ENCODE assay signal across 18 cellular contexts in genomic region chr3:55609230-55610100, GRCh38.
DNase-seq lines count a peak whose midpoint lies in the region; ATAC-seq, FAIRE-seq and TF ChIP-seq lines count a peak whose summit lies in the region.
"Had no signal": no experiment of that assay in that cellular context is flagged by ENCODE, and none has a peak within 500 bp of the region (broad histone marks: within the 10 kb centered on the region; RNA-seq: fewer than 3 reads in every experiment).

No MANE protein-coding gene starts in this region.

- no peaks in the 10 kb centered on the region for H4K20me1 ChIP-seq in Karpas-422 (ENCODE audit: insufficient read depth, low read depth, low read length)

- no peak for ATAC-seq in GM19023 (IDR thresholded peaks at IDR 0.05; ENCODE audit: unreplicated experiment)
- ATAC-seq: T-cell had no signal

- no peaks in the 10 kb centered on the region for H3K9me2 ChIP-seq in Karpas-422 (replicated peaks; ENCODE audit: insufficient read depth, low read length)

- H3K4me3 Mint-ChIP-seq in MCF 10A (ENCODE audit: unreplicated experiment), result no peak overlapping the region
- H3K4me3 Mint-ChIP-seq: activated B cell treated with CpG ODN at 0.5 μM for 24 hours, T-cell had no signal

- no peak overlapping the region for H3K4me2 ChIP-seq in Karpas-422 (ENCODE audit: low read depth, low read length, poor library complexity, severe bottlenecking)

- no peaks in the 10 kb centered on the region for H3K27me3 Mint-ChIP-seq in MCF 10A (ENCODE audit: insufficient read depth, unreplicated experiment)
- H3K27me3 Mint-ChIP-seq: activated B cell treated with CpG ODN at 0.5 μM for 24 hours, T-cell had no signal

- no peaks in the 10 kb centered on the region for H3K36me3 ChIP-seq in Karpas-422 (ENCODE audit: insufficient read depth, low read length)
- no peaks in the 10 kb centered on the region for H3K36me3 ChIP-seq in brain microvascular endothelial cell (replicated peaks)
- H3K36me3 ChIP-seq: neutrophil had no signal

- CTCF ChIA-PET in MCF 10A (lab: Yijun Ruan, JAX), result interaction anchor here (1.5 kb wide), 1 partner anchor 24 kb away, joined by 5 read pairs; no protein-coding TSS in a partner anchor

- H3K4me1 ChIP-seq in Karpas-422 (ENCODE audit: low read length), result peaks cover 40% of the 10 kb centered on the region

- POLR2A ChIA-PET in MCF 10A (lab: Yijun Ruan, JAX), result interaction anchor here (0.6 kb wide), 1 partner anchor 9 kb away, joined by 3 read pairs; no protein-coding TSS in a partner anchor

- H3K27me3 ChIP-seq in Karpas-422 (ENCODE audit: low read length) (no peaks in the 10 kb centered on the region), brain microvascular endothelial cell (replicated peaks) (no peaks in the 10 kb centered on the region)
- H3K27me3 ChIP-seq: neutrophil had no signal

- no peaks in the 10 kb centered on the region for H3K9me3 Mint-ChIP-seq in MCF 10A (ENCODE audit: unreplicated experiment)
- H3K9me3 Mint-ChIP-seq: activated B cell treated with CpG ODN at 0.5 μM for 24 hours had no signal

- in situ Hi-C loops in brain microvascular endothelial cell (cut with HindIII; ENCODE audit: low pct_ligation_motif_present, low sequenced_read_pairs), result no loop called here

- FAIRE-seq in G401.6 (lab: Jason Lieb, UNC), result peak; percentile 98

- no peaks in the 10 kb centered on the region for H3K9me3 ChIP-seq in Karpas-422 (ENCODE audit: low read length)
- H3K9me3 ChIP-seq: neutrophil had no signal

- no peak overlapping the region for H3K9ac ChIP-seq in Karpas-422 (ENCODE audit: low read length)

- H3K79me2 ChIP-seq in Karpas-422 (ENCODE audit: low read length), result no peaks in the 10 kb centered on the region

- no peak overlapping the region for H3K27ac ChIP-seq in Karpas-422 (ENCODE audit: low read length)
- H3K27ac ChIP-seq in brain microvascular endothelial cell, result no peak overlapping the region
- H3K27ac ChIP-seq: neutrophil had no signal

- DNase-seq in Karpas-422, result peak; percentile 70
- no peak for DNase-seq in brain microvascular endothelial cell
- DNase-seq in left kidney (ENCODE audit: low read depth, low spot score), result peak; percentile 59
- DNase-seq in pons (ENCODE audit: low spot score), result no peak
- no peak for DNase-seq in MCF 10A (ENCODE audit: unreplicated experiment)
- DNase-seq in NCI-H2171 treated with DMSO at 0.1 percent for 48 hours (lab: John Stamatoyannopoulos, UW), result no peak
- DNase-seq: activated B cell treated with CpG ODN at 0.5 μM for 24 hours; activated naive CD4-positive, alpha-beta T cell; effector CD8-positive, alpha-beta T cell; foreskin fibroblast; Kasumi-1; mesenchymal stem cell; NCI-H1694 treated with DMSO at 0.1 percent for 48 hours; T-cell; trophoblast cell had no signal

- H3K4me1 Mint-ChIP-seq in MCF 10A (ENCODE audit: insufficient read depth, unreplicated experiment), result peaks cover 2% of the 10 kb centered on the region
- H3K4me1 Mint-ChIP-seq: activated B cell treated with CpG ODN at 0.5 μM for 24 hours, T-cell had no signal

- no peaks in the 10 kb centered on the region for H3K36me3 Mint-ChIP-seq in MCF 10A (ENCODE audit: insufficient read depth, unreplicated experiment)
- H3K36me3 Mint-ChIP-seq: T-cell had no signal

- no peak overlapping the region for H2AFZ ChIP-seq in Karpas-422 (ENCODE audit: low read length)

- H3K27ac Mint-ChIP-seq in MCF 10A (ENCODE audit: low read depth, unreplicated experiment), result no peak overlapping the region
- H3K27ac Mint-ChIP-seq: activated B cell treated with CpG ODN at 0.5 μM for 24 hours, T-cell had no signal

- intact Hi-C loops in MCF 10A (cut with micrococcal nuclease), result no loop called here

- no TSS peak for BruUV-seq in MCF 10A (replicated peaks; lab: Mats Ljungman, UMichigan)

- TF ChIP-seq CTCF in brain microvascular endothelial cell (IDR thresholded peaks at IDR 0.05; ENCODE audit: low read depth, low read length, missing control alignments) (peak; percentile 23), MCF 10A (IDR thresholded peaks at IDR 0.05; ENCODE audit: unreplicated experiment) (no peak)

- no peak overlapping the region for H3K4me3 ChIP-seq in Karpas-422 (ENCODE audit: low read length)
- H3K4me3 ChIP-seq in brain microvascular endothelial cell (ENCODE audit: low read depth, low read length), result no peak overlapping the region

Comparison
In these comparisons a context has a peak if more than half of its experiments do, and no peak if none do; other contexts are left out.
1. DNase-seq: peak in Karpas-422 (single experiment) and left kidney (single experiment); none in brain microvascular endothelial cell (single experiment), pons (single experiment), MCF 10A (single experiment) and NCI-H2171 treated with DMSO at 0.1 percent for 48 hours (single experiment).